8 cellular contexts compared by ENCODE assay signal in the genomic region with DNA sequence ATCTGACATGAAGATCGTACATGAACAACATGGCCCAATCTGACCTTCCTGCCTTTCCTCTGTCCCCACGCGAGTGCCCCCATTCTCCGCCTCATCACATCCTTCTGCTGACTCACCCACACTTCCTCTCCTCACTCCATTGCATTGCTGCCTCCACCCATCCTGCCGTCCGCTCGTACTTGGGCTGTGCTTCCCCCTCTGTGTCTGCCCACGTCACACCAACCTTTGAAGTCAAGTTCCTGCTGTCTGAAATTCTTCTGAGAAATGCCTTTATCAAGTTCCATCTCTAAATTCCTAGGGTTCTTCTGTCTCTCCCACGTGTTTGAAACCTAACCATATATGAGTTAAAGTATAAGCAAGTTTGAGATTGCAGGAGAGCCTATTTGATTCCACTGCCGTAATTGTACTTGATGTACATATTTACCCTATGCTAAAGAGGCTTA. TPM values are rescaled to one million over a fixed set of nuclear protein-coding genes. Genes with fewer than 3 reads are reported as not detected.
A peak's percentile ranks its signal among the peaks of the same experiment; 100 is the strongest.
DNase-seq lines count a peak whose midpoint lies in the region; ATAC-seq and TF ChIP-seq lines count a peak whose summit lies in the region.

No MANE protein-coding gene starts in this region.

- no peaks in the 10 kb centered on the region for H3K36me3 ChIP-seq in osteoblast (ENCODE audit: insufficient read depth, low read length)
- H3K36me3 ChIP-seq in upper lobe of right lung = no peaks in the 10 kb centered on the region

- DNase-seq in Caki2 (ENCODE audit: low read depth) = peak; percentile 81
- peak; percentile 11 for DNase-seq in M059J (ENCODE audit: low read depth)
- DNase-seq in activated CD4-positive, alpha-beta memory T cell treated with anti-CD3 and anti-CD28 coated beads for 36 hours = peak; percentile 88
- DNase-seq in epithelial cell of prostate (ENCODE audit: low read depth, low spot score) = no peak
- DNase-seq in osteoblast (ENCODE audit: insufficient read length, low spot score, missing footprints) = peak; percentile 83
- peak; percentile 86 for DNase-seq in upper lobe of right lung
- DNase-seq in NCI-H1436 treated with DMSO at 0.1 percent for 48 hours (lab: John Stamatoyannopoulos, UW) = no peak

- peaks cover 17% of the 10 kb centered on the region for H3K4me1 Mint-ChIP-seq in activated CD4-positive, alpha-beta memory T cell treated with anti-CD3 and anti-CD28 coated beads for 36 hours (ENCODE audit: low read depth)

- peaks cover 3% of the 10 kb centered on the region for H3K9me3 Mint-ChIP-seq in activated CD4-positive, alpha-beta memory T cell treated with anti-CD3 and anti-CD28 coated beads for 36 hours

- TF ChIP-seq CTCF in osteoblast (IDR thresholded peaks at IDR 0.05; ENCODE audit: extremely low read depth, low read depth, low read length) = no peak
- TF ChIP-seq CTCF in upper lobe of right lung (IDR thresholded peaks at IDR 0.05) = no peak

- no peaks in the 10 kb centered on the region for H3K36me3 Mint-ChIP-seq in activated CD4-positive, alpha-beta memory T cell treated with anti-CD3 and anti-CD28 coated beads for 36 hours

- intact Hi-C loops in activated CD4-positive, alpha-beta memory T cell treated with anti-CD3 and anti-CD28 coated beads for 36 hours (cut with micrococcal nuclease) = loop anchor here (1.0 to 5.0 kb wide), 6 partner anchors 17 to 617 kb away; a partner anchor contains a TSS
- intact Hi-C loops in upper lobe of right lung (cut with DNase I) = no loop called here

- no peaks in the 10 kb centered on the region for H4K20me1 ChIP-seq in osteoblast (ENCODE audit: insufficient read depth, low read length)

- peak overlapping the region; percentile 54 for H3K4me3 Mint-ChIP-seq in activated CD4-positive, alpha-beta memory T cell treated with anti-CD3 and anti-CD28 coated beads for 36 hours

- H3K27me3 ChIP-seq in osteoblast (ENCODE audit: insufficient read depth, low read length) (no peaks in the 10 kb centered on the region), upper lobe of right lung (no peaks in the 10 kb centered on the region)

- POLR2A ChIA-PET in activated CD4-positive, alpha-beta memory T cell treated with anti-CD3 and anti-CD28 coated beads for 36 hours (lab: Charles Lee) = no interaction called here

- H3K4me3 ChIP-seq in osteoblast (ENCODE audit: insufficient read depth, low read length) = peak overlapping the region; percentile 22
- no peak overlapping the region for H3K4me3 ChIP-seq in upper lobe of right lung

- H3K79me2 ChIP-seq in osteoblast (ENCODE audit: insufficient read depth, low read length) = no peaks in the 10 kb centered on the region

- H3K4me2 ChIP-seq in osteoblast (ENCODE audit: insufficient read depth, low read length) = peak overlapping the region; percentile 65

- H3K4me1 ChIP-seq in osteoblast (ENCODE audit: insufficient read depth, low read length) = peaks cover 5% of the 10 kb centered on the region
- H3K4me1 ChIP-seq in upper lobe of right lung = no peaks in the 10 kb centered on the region

- H3K9me3 ChIP-seq in osteoblast (ENCODE audit: low read depth, low read length) = no peaks in the 10 kb centered on the region
- no peaks in the 10 kb centered on the region for H3K9me3 ChIP-seq in upper lobe of right lung

- peak overlapping the region; percentile 85 for H3K27ac Mint-ChIP-seq in activated CD4-positive, alpha-beta memory T cell treated with anti-CD3 and anti-CD28 coated beads for 36 hours

- ATAC-seq in GM21786 (IDR thresholded peaks at IDR 0.05; ENCODE audit: unreplicated experiment) = peak; percentile 91
- ATAC-seq in upper lobe of right lung = peak; percentile 99

- H2AFZ ChIP-seq in osteoblast (ENCODE audit: low read length) = peak overlapping the region; percentile 73

- CTCF ChIA-PET in activated CD4-positive, alpha-beta memory T cell treated with anti-CD3 and anti-CD28 coated beads for 36 hours (lab: Charles Lee) = interaction anchor here (0.6 to 4.9 kb wide), 7 partner anchors 9 to 631 kb away, joined by 3 to 41 read pairs (median 7); a partner anchor contains a TSS

- H3K27ac ChIP-seq in epithelial cell of prostate = peak overlapping the region; percentile 27
- H3K27ac ChIP-seq in osteoblast (ENCODE audit: low read depth, low read length) = peak overlapping the region; percentile 61
- H3K27ac ChIP-seq in upper lobe of right lung = peak overlapping the region; percentile 59

- H3K27me3 Mint-ChIP-seq in activated CD4-positive, alpha-beta memory T cell treated with anti-CD3 and anti-CD28 coated beads for 36 hours = no peaks in the 10 kb centered on the region

- in situ Hi-C loops in Caki2 (cut with HindIII; ENCODE audit: low pct_unique_long_range_greater_than_20kb, low sequenced_read_pairs) = no loop called here

RNA-seq across cellular contexts. Expression of a gene that starts 18.0 kb away (rescaled TPM):
- total RNA-seq in Caki2 (2014; rRNA removed; shearing (Covaris generic); ENCODE audit: low replicate concordance) = 6.5 and 15.2 TPM in 2 replicates
- 38.5 and 56.4 TPM in 2 replicates for total RNA-seq in M059J (2014; rRNA removed; shearing (Covaris generic))
- total RNA-seq in activated CD4-positive, alpha-beta memory T cell treated with anti-CD3 and anti-CD28 coated beads for 36 hours = 10 to 100 TPM; 49.5 to 49.9 TPM
- 102 and 106 TPM in 2 replicates for total RNA-seq in osteoblast
- total RNA-seq in upper lobe of right lung = 48.6 TPM

Comparison
In these comparisons a context has a peak if more than half of its experiments do, and no peak if none do; other contexts are left out.
1. DNase-seq: peak in Caki2 (single experiment), M059J (single experiment), activated CD4-positive, alpha-beta memory T cell treated with anti-CD3 and anti-CD28 coated beads for 36 hours (single experiment), osteoblast (single experiment) and upper lobe of right lung (single experiment); none in epithelial cell of prostate (single experiment) and NCI-H1436 treated with DMSO at 0.1 percent for 48 hours (single experiment).
2. Peak in every context shown above with its lines, with median percentiles within 50 percentile points of each other: H3K27ac ChIP-seq.